In the genomic region with DNA sequence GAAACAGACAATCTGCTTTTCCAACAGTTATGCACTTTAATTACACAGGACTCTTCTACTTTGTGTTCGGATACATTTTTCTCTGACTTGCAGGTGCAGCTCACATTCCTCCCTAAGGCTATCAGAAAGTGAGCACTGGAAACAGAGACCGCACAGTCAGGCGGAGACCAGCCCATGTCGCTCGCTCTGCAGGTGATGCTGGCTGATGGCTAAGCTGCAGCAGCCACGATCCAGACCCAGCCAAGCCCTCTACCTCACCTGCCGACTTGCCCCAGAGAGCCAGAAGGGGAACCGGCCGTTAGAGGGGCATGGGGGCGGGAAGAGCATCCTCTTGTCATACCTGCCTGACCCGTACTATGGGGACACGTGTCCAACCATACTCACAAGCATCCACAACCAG, we compare ENCODE assay signal across 2 cellular contexts.
TF ChIP-seq lines count a peak whose summit lies in the region.

No MANE protein-coding gene starts in this region.

TF ChIP-seq in GM23338, 12 proteins besides CTCF, POLR2A, EP300 and RAD21 (continues in another document):
- TF ChIP-seq ZNF331 (CRISPR knock-in tag; IDR thresholded peaks at IDR 0.05; ENCODE audit: low read depth) (no peak), EZH2phosphoT487 (IDR thresholded peaks at IDR 0.05; ENCODE audit: unreplicated experiment) (no peak), NANOG (IDR thresholded peaks at IDR 0.05; ENCODE audit: borderline replicate concordance) (no peak), ZNF114 (CRISPR knock-in tag; IDR thresholded peaks at IDR 0.05) (no peak), STAT1 (IDR thresholded peaks at IDR 0.05; ENCODE audit: unreplicated experiment) (no peak), ZNF462 (CRISPR knock-in tag; IDR thresholded peaks at IDR 0.05) (no peak), EZH2 (IDR thresholded peaks at IDR 0.05; ENCODE audit: low read depth, unreplicated experiment) (no peak), CREB1 (CRISPR knock-in tag; IDR thresholded peaks at IDR 0.05; ENCODE audit: low read depth) (no peak), POLR2AphosphoS5 (IDR thresholded peaks at IDR 0.05; ENCODE audit: low read depth) (no peak)
- TF ChIP-seq, protein P1, sequence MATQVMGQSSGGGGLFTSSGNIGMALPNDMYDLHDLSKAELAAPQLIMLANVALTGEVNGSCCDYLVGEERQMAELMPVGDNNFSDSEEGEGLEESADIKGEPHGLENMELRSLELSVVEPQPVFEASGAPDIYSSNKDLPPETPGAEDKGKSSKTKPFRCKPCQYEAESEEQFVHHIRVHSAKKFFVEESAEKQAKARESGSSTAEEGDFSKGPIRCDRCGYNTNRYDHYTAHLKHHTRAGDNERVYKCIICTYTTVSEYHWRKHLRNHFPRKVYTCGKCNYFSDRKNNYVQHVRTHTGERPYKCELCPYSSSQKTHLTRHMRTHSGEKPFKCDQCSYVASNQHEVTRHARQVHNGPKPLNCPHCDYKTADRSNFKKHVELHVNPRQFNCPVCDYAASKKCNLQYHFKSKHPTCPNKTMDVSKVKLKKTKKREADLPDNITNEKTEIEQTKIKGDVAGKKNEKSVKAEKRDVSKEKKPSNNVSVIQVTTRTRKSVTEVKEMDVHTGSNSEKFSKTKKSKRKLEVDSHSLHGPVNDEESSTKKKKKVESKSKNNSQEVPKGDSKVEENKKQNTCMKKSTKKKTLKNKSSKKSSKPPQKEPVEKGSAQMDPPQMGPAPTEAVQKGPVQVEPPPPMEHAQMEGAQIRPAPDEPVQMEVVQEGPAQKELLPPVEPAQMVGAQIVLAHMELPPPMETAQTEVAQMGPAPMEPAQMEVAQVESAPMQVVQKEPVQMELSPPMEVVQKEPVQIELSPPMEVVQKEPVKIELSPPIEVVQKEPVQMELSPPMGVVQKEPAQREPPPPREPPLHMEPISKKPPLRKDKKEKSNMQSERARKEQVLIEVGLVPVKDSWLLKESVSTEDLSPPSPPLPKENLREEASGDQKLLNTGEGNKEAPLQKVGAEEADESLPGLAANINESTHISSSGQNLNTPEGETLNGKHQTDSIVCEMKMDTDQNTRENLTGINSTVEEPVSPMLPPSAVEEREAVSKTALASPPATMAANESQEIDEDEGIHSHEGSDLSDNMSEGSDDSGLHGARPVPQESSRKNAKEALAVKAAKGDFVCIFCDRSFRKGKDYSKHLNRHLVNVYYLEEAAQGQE (IDR thresholded peaks at IDR 0.05; ENCODE audit: unreplicated experiment), result no peak

TF ChIP-seq in endothelial cell of umbilical vein, 7 proteins besides CTCF, POLR2A, EP300 and RAD21:
- TF ChIP-seq JUN (IDR thresholded peaks at IDR 0.05; ENCODE audit: borderline replicate concordance, insufficient read depth, insufficient read length, low read depth) (no peak), MYC (IDR thresholded peaks at IDR 0.05; ENCODE audit: low read depth, low read length) (no peak), FOS (IDR thresholded peaks at IDR 0.05; ENCODE audit: borderline replicate concordance, insufficient read depth, low read length) (no peak), MAX (IDR thresholded peaks at IDR 0.05; ENCODE audit: insufficient read depth, insufficient read length) (no peak), EZH2 (IDR thresholded peaks at IDR 0.05; ENCODE audit: borderline replicate concordance, low read depth, low read length, severe bottlenecking) (no peak), GATA2 (IDR thresholded peaks at IDR 0.05; ENCODE audit: insufficient read depth, insufficient read length, low read depth, low read length) (no peak), POLR2AphosphoS5 (IDR thresholded peaks at IDR 0.05; ENCODE audit: insufficient read depth, low read depth, low read length) (no peak)
